In the genomic region with DNA sequence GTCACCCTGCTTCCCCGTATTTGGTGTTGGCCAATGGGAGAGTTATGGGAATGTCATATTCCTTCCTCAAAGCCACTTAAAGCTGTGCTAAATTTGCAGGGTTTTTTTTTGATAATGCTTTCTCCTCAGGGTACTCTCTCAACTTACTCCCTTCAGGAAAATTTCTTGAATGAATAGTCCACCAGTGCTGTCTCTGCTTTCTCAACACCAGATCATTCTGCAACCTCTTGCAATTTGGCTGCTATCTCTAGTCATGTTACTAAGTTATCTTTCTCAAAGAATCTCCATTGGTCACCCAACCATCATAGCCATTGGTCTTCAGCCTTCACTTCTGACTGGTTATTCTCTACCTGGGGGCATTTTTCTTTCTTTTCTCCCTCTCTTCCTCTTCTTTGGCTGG, we compare ENCODE assay signal across 14 cellular contexts. TPM values are rescaled to one million over a fixed set of nuclear protein-coding genes. Genes with fewer than 3 reads are reported as not detected.
DNase-seq lines count a peak whose midpoint lies in the region; TF ChIP-seq lines count a peak whose summit lies in the region.
"Had no signal": no experiment of that assay in that cellular context is flagged by ENCODE, and none has a peak within 500 bp of the region (broad histone marks: within the 10 kb centered on the region; RNA-seq: fewer than 3 reads in every experiment).

No MANE protein-coding gene starts in this region.

- H3K27ac Mint-ChIP-seq in activated CD4-positive, alpha-beta memory T cell treated with anti-CD3 and anti-CD28 coated beads for 36 hours, result peak overlapping the region; percentile 93
- H3K27ac Mint-ChIP-seq: nephron progenitor cell had no signal

- peaks cover 95% of the 10 kb centered on the region for H3K4me1 Mint-ChIP-seq in activated CD4-positive, alpha-beta memory T cell treated with anti-CD3 and anti-CD28 coated beads for 36 hours (ENCODE audit: low read depth)

- H3K4me2 ChIP-seq in BLaER1 treated with 17β-estradiol and CSF1 and Interleukin-3, amounts not matched to agents 10 nM and 100 nM, result peak overlapping the region; percentile 76 to 97 (median 92)
- H3K4me2 ChIP-seq in DOHH2 (ENCODE audit: low read length) (peak overlapping the region; percentile 78), mesenchymal stem cell (ENCODE audit: low read length, poor library complexity, severe bottlenecking) (no peak overlapping the region)

- peak overlapping the region; percentile 79 for H2AK5ac ChIP-seq in mesenchymal stem cell (ENCODE audit: low read length, severe bottlenecking)

- H3K27me3 ChIP-seq in BLaER1 treated with 17β-estradiol and CSF1 and Interleukin-3, amounts not matched to agents 10 nM and 100 nM, result no peaks in the 10 kb centered on the region
- H3K27me3 ChIP-seq in DOHH2 (ENCODE audit: control insufficient read depth, low read length), result no peaks in the 10 kb centered on the region
- no peaks in the 10 kb centered on the region for H3K27me3 ChIP-seq in mesenchymal stem cell (ENCODE audit: control insufficient read depth in 1 of 2, insufficient read depth in 1 of 2, low read length in 2 of 2)

- H3K36me3 ChIP-seq in BLaER1 treated with 17β-estradiol and CSF1 and Interleukin-3, amounts not matched to agents 10 nM and 100 nM, result peaks cover 0 to 12% (median 0%) of the 10 kb centered on the region in 11 experiments; a peak in 6 of 22 replicates
- H3K36me3 ChIP-seq in DOHH2 (ENCODE audit: control insufficient read depth, low read length) (peaks cover 5% of the 10 kb centered on the region; the same call in 1 of the 2 replicates), mesenchymal stem cell (ENCODE audit: control insufficient read depth in 1 of 2, insufficient read depth in 2 of 2, low read depth in 1 of 2, low read length in 2 of 2) (no peaks in the 10 kb centered on the region)

- H3F3A ChIP-seq in DOHH2 (ENCODE audit: control insufficient read depth, insufficient read depth), result peaks cover 11% of the 10 kb centered on the region

- no peak overlapping the region for H4K91ac ChIP-seq in mesenchymal stem cell (ENCODE audit: low read length)

- H3K14ac ChIP-seq in mesenchymal stem cell (ENCODE audit: low read length in 2 of 2), result no peak overlapping the region

- POLR2A ChIA-PET in activated CD4-positive, alpha-beta memory T cell treated with anti-CD3 and anti-CD28 coated beads for 36 hours (lab: Charles Lee), result interaction anchor here (0.9 to 21.3 kb wide), 6 partner anchors 8 to 38 kb away, joined by 3 to 504 read pairs (median 8); a partner anchor contains a TSS

- H3K4ac ChIP-seq in mesenchymal stem cell (ENCODE audit: low read depth in 1 of 2, low read length in 2 of 2), result no peak overlapping the region

- H3K9me3 Mint-ChIP-seq in activated CD4-positive, alpha-beta memory T cell treated with anti-CD3 and anti-CD28 coated beads for 36 hours, result no peaks in the 10 kb centered on the region
- H3K9me3 Mint-ChIP-seq: nephron progenitor cell had no signal

- no peak for DNase-seq in activated CD4-positive, alpha-beta memory T cell treated with anti-CD3 and anti-CD28 coated beads for 36 hours
- no peak for DNase-seq in mesenchymal stem cell
- no peak for DNase-seq in T1000 (lab: John Stamatoyannopoulos, UW)
- no peak for DNase-seq in stimulated activated CD4-positive, alpha-beta T cell treated with anti-CD3 and anti-CD28 coated beads, Interleukin-2, amount 100 ng/mL, for 48 hours
- DNase-seq in NCI-H1694 (lab: John Stamatoyannopoulos, UW), result no peak
- no peak for DNase-seq in KG1 (lab: John Stamatoyannopoulos, UW)
- DNase-seq: dermis blood vessel endothelial cell, KBM-7, left ventricle myocardium superior, NCI-H187, NCI-H526 treated with DMSO at 0.1 percent for 48 hours, nephron progenitor cell had no signal

- peak overlapping the region; percentile 77 to 96 (median 93); a peak in 21 of 22 replicates for H3K27ac ChIP-seq in BLaER1 treated with 17β-estradiol and CSF1 and Interleukin-3, amounts not matched to agents 10 nM and 100 nM
- H3K27ac ChIP-seq in DOHH2 (ENCODE audit: low read depth, low read length) (peak overlapping the region; percentile 82), mesenchymal stem cell (ENCODE audit: low read length, poor library complexity, severe bottlenecking) (peak overlapping the region; percentile 21)

- no peak overlapping the region for H3K18ac ChIP-seq in mesenchymal stem cell (ENCODE audit: low read depth in 1 of 2, low read length in 2 of 2)

- H2BK120ac ChIP-seq in mesenchymal stem cell (ENCODE audit: low read depth, low read length), result no peak overlapping the region

- H3K9me2 ChIP-seq in DOHH2 (replicated peaks; ENCODE audit: control insufficient read depth, low read length), result no peaks in the 10 kb centered on the region

- peak overlapping the region; percentile 3 for H3K4me3 Mint-ChIP-seq in activated CD4-positive, alpha-beta memory T cell treated with anti-CD3 and anti-CD28 coated beads for 36 hours
- H3K4me3 Mint-ChIP-seq: nephron progenitor cell had no signal

- H3K27me3 Mint-ChIP-seq in activated CD4-positive, alpha-beta memory T cell treated with anti-CD3 and anti-CD28 coated beads for 36 hours, result no peaks in the 10 kb centered on the region

- H3K9me3 ChIP-seq in BLaER1 treated with 17β-estradiol and CSF1 and Interleukin-3, amounts not matched to agents 10 nM and 100 nM (replicated peaks in 1 of 11), result peaks cover 0 to 19% (median 6%) of the 10 kb centered on the region in 11 experiments; a peak in 11 of 22 replicates
- H3K9me3 ChIP-seq in DOHH2 (ENCODE audit: control insufficient read depth, insufficient read depth, low read length) (no peaks in the 10 kb centered on the region), mesenchymal stem cell (ENCODE audit: control insufficient read depth, low read length) (no peaks in the 10 kb centered on the region)

- no peak overlapping the region for H2BK15ac ChIP-seq in mesenchymal stem cell (ENCODE audit: low read depth, poor library complexity, severe bottlenecking)

- no peak for TF ChIP-seq CTCF in DOHH2 (IDR thresholded peaks at IDR 0.05; ENCODE audit: low read depth, low read length, poor library complexity, severe bottlenecking)

- H2BK5ac ChIP-seq in mesenchymal stem cell (ENCODE audit: low read depth, low read length, poor library complexity, severe bottlenecking), result no peak overlapping the region

- peaks cover 25% of the 10 kb centered on the region for H3K79me1 ChIP-seq in mesenchymal stem cell (replicated peaks; ENCODE audit: low read length, poor library complexity, severe bottlenecking)

- no peak overlapping the region for H2AFZ ChIP-seq in mesenchymal stem cell (ENCODE audit: low read depth, low read length)

- no peak overlapping the region for H3K23ac ChIP-seq in mesenchymal stem cell (ENCODE audit: low read length in 2 of 2)

- H2BK12ac ChIP-seq in mesenchymal stem cell (ENCODE audit: low read length in 2 of 2), result no peak overlapping the region

- 100% methylated on average over 1 of the region's 1 CpG for whole genome bisulfite sequencing in mesenchymal stem cell

- intact Hi-C loops in activated CD4-positive, alpha-beta memory T cell treated with anti-CD3 and anti-CD28 coated beads for 36 hours (cut with micrococcal nuclease), result loop anchor here (1.0 to 5.0 kb wide), 4 partner anchors 14 to 355 kb away; a partner anchor contains a TSS

- CTCF ChIA-PET in activated CD4-positive, alpha-beta memory T cell treated with anti-CD3 and anti-CD28 coated beads for 36 hours (lab: Charles Lee), result interaction anchor here (0.7 to 5.2 kb wide), 9 partner anchors 9 to 272 kb away, joined by 3 to 30 read pairs (median 3); a partner anchor contains a TSS

- H3K9ac ChIP-seq in BLaER1 treated with 17β-estradiol and CSF1 and Interleukin-3, amounts not matched to agents 10 nM and 100 nM, result peak overlapping the region; percentile 10 to 81 (median 75); a peak in 17 of 22 replicates
- H3K9ac ChIP-seq in mesenchymal stem cell (ENCODE audit: low read length), result no peak overlapping the region

- peak overlapping the region in 2 of 10 experiments; percentile 8 to 27; a peak in 1 of 20 replicates for H3K4me3 ChIP-seq in BLaER1 treated with 17β-estradiol and CSF1 and Interleukin-3, amounts not matched to agents 10 nM and 100 nM
- H3K4me3 ChIP-seq in DOHH2 (ENCODE audit: low read length), result peak overlapping the region; percentile 69
- no peak overlapping the region for H3K4me3 ChIP-seq in mesenchymal stem cell (ENCODE audit: insufficient read depth in 1 of 2, low read depth in 1 of 2, low read length in 2 of 2)

- no peak overlapping the region for H4K8ac ChIP-seq in mesenchymal stem cell (ENCODE audit: low read length)

- peaks cover 81 to 99% (median 93%) of the 10 kb centered on the region in 10 experiments for H3K4me1 ChIP-seq in BLaER1 treated with 17β-estradiol and CSF1 and Interleukin-3, amounts not matched to agents 10 nM and 100 nM
- H3K4me1 ChIP-seq in DOHH2 (ENCODE audit: control insufficient read depth, low read length), result peaks cover 100% of the 10 kb centered on the region
- peaks cover 10% of the 10 kb centered on the region for H3K4me1 ChIP-seq in mesenchymal stem cell (ENCODE audit: control insufficient read depth, insufficient read depth, low read depth, low read length)

- peaks cover 0 to 8% (median 0%) of the 10 kb centered on the region in 11 experiments; a peak in 1 of 22 replicates for H4K20me1 ChIP-seq in BLaER1 treated with 17β-estradiol and CSF1 and Interleukin-3, amounts not matched to agents 10 nM and 100 nM
- no peaks in the 10 kb centered on the region for H4K20me1 ChIP-seq in DOHH2 (ENCODE audit: control insufficient read depth, insufficient read depth, low read depth, low read length)

- peaks cover 10% of the 10 kb centered on the region for H3K36me3 Mint-ChIP-seq in activated CD4-positive, alpha-beta memory T cell treated with anti-CD3 and anti-CD28 coated beads for 36 hours

- peaks cover 62% of the 10 kb centered on the region for H3K79me2 ChIP-seq in DOHH2 (ENCODE audit: control insufficient read depth, low read length)

RNA-seq across cellular contexts. Expression of a gene that starts 13.4 kb away (rescaled TPM):
- total RNA-seq in activated CD4-positive, alpha-beta memory T cell treated with anti-CD3 and anti-CD28 coated beads for 36 hours, result 100 to 1,000 TPM; 153 to 159 TPM
- 14.4 TPM for polyA plus RNA-seq in mesenchymal stem cell (2013, experiment 1 of 2)
- polyA plus RNA-seq in mesenchymal stem cell (2013, experiment 2 of 2), result 15.0 TPM

Comparison
In these comparisons a context has a peak if more than half of its experiments do, and no peak if none do; other contexts are left out.
1. H3K27ac ChIP-seq: peak in every context shown above with its lines; median percentile 93 in BLaER1 treated with 17β-estradiol and CSF1 and Interleukin-3, amounts not matched to agents 10 nM and 100 nM; 82 in DOHH2; 21 in mesenchymal stem cell.